Comparison of ENCODE assay signal across 8 cellular contexts in genomic region chr3:134308350-134308891, GRCh38. TPM values are rescaled to one million over a fixed set of nuclear protein-coding genes. Genes with fewer than 3 reads are reported as not detected.
DNase-seq lines count a peak whose midpoint lies in the region; TF ChIP-seq lines count a peak whose summit lies in the region.

No MANE protein-coding gene starts in this region.

- intact Hi-C loops in ovary (cut with DNase I), result loop anchor here (1.0 to 10.0 kb wide), 5 partner anchors 162 to 374 kb away; no protein-coding TSS in a partner anchor
- intact Hi-C loops in testis (cut with DNase I; ENCODE audit: low total_unique reads), result loop anchor here (10.0 kb wide), 1 partner anchor 94 kb away; no protein-coding TSS in a partner anchor

- POLR2A ChIA-PET in AG04449 (lab: Yijun Ruan, JAX), result interaction anchor here (0.6 to 2.4 kb wide), 9 partner anchors 41 to 178 kb away, joined by 3 to 17 read pairs (median 4); partner anchors contain the start of genes ANAPC13 and CEP63

- TF ChIP-seq POLR2A in ovary (IDR thresholded peaks at IDR 0.05), result peak; percentile 31
- TF ChIP-seq POLR2A in testis (IDR thresholded peaks at IDR 0.05), result no peak

- DNase-seq in AG04449 (ENCODE audit: low read depth, low spot score), result no peak
- DNase-seq in GM19240 (ENCODE audit: insufficient read length, low spot score), result peak; percentile 79
- peak; percentile 30 for DNase-seq in LNCaP clone FGC (ENCODE audit: low read depth)
- peak; percentile 82 to 84 for DNase-seq in SJSA1 (ENCODE audit: low read depth in 1 of 2, low spot score in 2 of 2)
- DNase-seq in activated naive CD4-positive, alpha-beta T cell treated with Interleukin-2 at 50 U/mL for 16 hours, result peak; percentile 75
- DNase-seq in germinal center (ENCODE audit: low spot score), result peak; percentile 65
- peak; percentile 91 to 92 (median 91) for DNase-seq in ovary
- peak; percentile 94 for DNase-seq in testis

- H3K4me3 ChIP-seq in AG04449 (ENCODE audit: low read depth, low read length), result peak overlapping the region; percentile 33
- no peak overlapping the region for H3K4me3 ChIP-seq in LNCaP clone FGC (ENCODE audit: low read depth, low read length)
- H3K4me3 ChIP-seq in SJSA1, result no peak overlapping the region
- H3K4me3 ChIP-seq in ovary, result no peak overlapping the region
- H3K4me3 ChIP-seq in testis, result no peak overlapping the region

- H3K9me3 ChIP-seq in SJSA1 (replicated peaks), result no peaks in the 10 kb centered on the region
- H3K9me3 ChIP-seq in ovary, result no peaks in the 10 kb centered on the region
- no peaks in the 10 kb centered on the region for H3K9me3 ChIP-seq in testis

- no peak for TF ChIP-seq EP300 in ovary (IDR thresholded peaks at IDR 0.05)

- CTCF ChIA-PET in AG04449 (lab: Yijun Ruan, JAX), result interaction anchor here (0.6 to 26.1 kb wide), 44 partner anchors 8 to 446 kb away, joined by 3 to 690 read pairs (median 4); partner anchors contain the start of genes ANAPC13 and CEP63

- WGBS in ovary, 3 donors, result 3 to 4% (median 4%) methylated on average over 11 of the region's 11 CpGs
- 7% methylated on average over 10 to 11 of the region's 11 CpGs for WGBS in testis, 2 donors

- peak overlapping the region; percentile 68 for H3K27ac ChIP-seq in SJSA1
- peak overlapping the region; percentile 7 to 51 for H3K27ac ChIP-seq in ovary
- peak overlapping the region in 1 of 2 donors; percentile 11 for H3K27ac ChIP-seq in testis

- H3K27me3 ChIP-seq in SJSA1 (replicated peaks) (no peaks in the 10 kb centered on the region), ovary (no peaks in the 10 kb centered on the region), testis (no peaks in the 10 kb centered on the region)

- H3K4me1 ChIP-seq in SJSA1 (replicated peaks) (peaks cover 51% of the 10 kb centered on the region), ovary (ENCODE audit: insufficient read depth) (peaks cover 4% of the 10 kb centered on the region), testis (peaks cover 6% of the 10 kb centered on the region)

- no peaks in the 10 kb centered on the region for H3K36me3 ChIP-seq in SJSA1
- no peaks in the 10 kb centered on the region for H3K36me3 ChIP-seq in ovary
- H3K36me3 ChIP-seq in testis (ENCODE audit: low read depth, missing control alignments), result no peaks in the 10 kb centered on the region

- TF ChIP-seq CTCF in AG04449 (IDR thresholded peaks at IDR 0.05; ENCODE audit: insufficient read depth, low read length, missing control alignments), result peak; percentile 93
- peak; percentile 95 for TF ChIP-seq CTCF in LNCaP clone FGC (IDR thresholded peaks at IDR 0.05; ENCODE audit: control insufficient read depth, extremely low read depth, insufficient read depth)
- TF ChIP-seq CTCF in ovary (IDR thresholded peaks at IDR 0.05), result peak; percentile 96 to 100 (median 100)
- TF ChIP-seq CTCF in testis (IDR thresholded peaks at IDR 0.05), result peak; percentile 99 to 100 (median 100)

RNA-seq across cellular contexts. Expression of gene RYK, which starts 57.8 kb away (rescaled TPM):
- 41.4 and 68.6 TPM in 2 replicates for total RNA-seq in SJSA1 (2014; rRNA removed; shearing (Covaris generic))
- total RNA-seq in ovary (100 to 1,000 TPM; 100 to 171 (median 125) TPM), testis (100 to 1,000 TPM; 112 to 120 TPM)
- polyA plus RNA-seq in ovary (10 to 100 TPM; 78.1 to 94.9 TPM), testis (ENCODE audit: insufficient read depth, low read depth, low replicate concordance) (82.6 TPM)
